2 cellular contexts compared by ENCODE assay signal in the genomic region with DNA sequence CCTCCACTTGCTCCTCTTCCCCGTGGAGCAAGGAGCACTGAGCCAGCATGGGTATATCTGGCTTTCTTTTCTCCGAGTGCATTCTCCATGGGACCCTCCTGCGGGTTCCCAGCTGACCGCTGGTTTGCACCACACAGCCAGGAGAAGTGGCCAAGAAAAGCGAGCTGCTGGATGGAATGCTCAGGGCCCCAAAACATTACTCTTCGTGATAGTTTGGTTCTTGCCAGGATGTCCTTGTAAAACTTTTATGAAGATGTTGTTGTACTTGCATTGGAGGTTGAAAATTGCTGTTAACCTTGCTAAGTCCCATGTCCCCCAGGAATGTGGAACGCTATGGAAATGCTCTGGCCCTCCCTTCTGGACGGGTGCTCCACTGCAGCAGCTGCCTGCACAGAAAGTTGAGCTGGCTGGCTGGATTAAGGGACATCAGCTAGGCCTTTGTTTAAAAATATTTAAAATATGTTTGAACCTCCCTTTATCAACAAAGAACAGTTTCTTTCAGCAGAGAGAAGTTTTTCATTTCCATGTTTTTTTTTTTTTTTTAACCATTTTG.
A peak's percentile ranks its signal among the peaks of the same experiment; 100 is the strongest.
TF ChIP-seq lines count a peak whose summit lies in the region.

No MANE protein-coding gene starts in this region.

TF ChIP-seq in Ishikawa, 13 proteins besides CTCF, POLR2A, EP300 and RAD21 (continued from another document):
- TF ChIP-seq USF1 (IDR thresholded peaks at IDR 0.05) (no peak), EGR1 (IDR thresholded peaks at IDR 0.05) (no peak)

TF ChIP-seq in H1, 55 proteins besides CTCF, POLR2A, EP300 and RAD21 (continued from another document):
- TF ChIP-seq CHD7 (IDR thresholded peaks at IDR 0.05; ENCODE audit: insufficient replicate concordance, low read length) (no peak), TEAD4 (IDR thresholded peaks at IDR 0.05; ENCODE audit: low read depth, low read length) (peak; percentile 81)
